In genomic region chr11:4543561-4543960, GRCh38 we compare ENCODE assay signal across 20 cellular contexts. TPM values are rescaled to one million over a fixed set of nuclear protein-coding genes. Genes with fewer than 3 reads are reported as not detected.
"Had no signal": no experiment of that assay in that cellular context is flagged by ENCODE, and none has a peak within 500 bp of the region (broad histone marks: within the 10 kb centered on the region; RNA-seq: fewer than 3 reads in every experiment).

No MANE protein-coding gene starts in this region.

- H3K27ac ChIP-seq: cardiac muscle cell, gastrocnemius medialis, heart left ventricle, parathyroid adenoma, thyroid gland had no signal

- ATAC-seq: activated CD8-positive, alpha-beta T cell treated with anti-CD3 and anti-CD28 coated beads for 36 hours; activated T-cell treated with anti-CD3 and anti-CD28 coated beads, Interleukin-2, amount 50 U/mL, for 4 hours; gastrocnemius medialis; heart left ventricle; left lobe of liver; naive thymus-derived CD8-positive, alpha-beta T cell; T-helper 17 cell; WTC11 had no signal

- H3K4me3 ChIP-seq: cardiac muscle cell, gastrocnemius medialis, heart left ventricle, thyroid gland had no signal

- H3K9ac ChIP-seq: parathyroid adenoma had no signal

- H3K9me3 ChIP-seq: gastrocnemius medialis, heart left ventricle, thyroid gland had no signal

- H2AFZ ChIP-seq: parathyroid adenoma had no signal

- H3K4me1 ChIP-seq: gastrocnemius medialis, heart left ventricle, parathyroid adenoma, thyroid gland had no signal

- H3K36me3 ChIP-seq: cardiac muscle cell, gastrocnemius medialis, heart left ventricle, thyroid gland had no signal

- DNase-seq: activated CD4-positive, alpha-beta T cell treated with anti-CD3 and anti-CD28 coated beads for 48 hours; activated CD8-positive, alpha-beta T cell treated with anti-CD3 and anti-CD28 coated beads for 36 hours; activated effector memory CD4-positive, alpha-beta T cell treated with Interleukin-2 at 50 U/mL for 16 hours; activated naive CD4-positive, alpha-beta T cell treated with anti-CD3 and anti-CD28 coated beads, Interleukin-2, amount 50 U/mL, for 16 hours; activated T-cell treated with anti-CD3 and anti-CD28 coated beads, Interleukin-2, amount 50 U/mL, for 4 hours; gastrocnemius medialis; heart left ventricle; naive thymus-derived CD8-positive, alpha-beta T cell; T-helper 17 cell; thyroid gland had no signal

- H3K27me3 ChIP-seq: gastrocnemius medialis, thyroid gland had no signal

- FAIRE-seq: astrocyte, islet of Langerhans had no signal

RNA-seq across cellular contexts. Expression of gene OR52M1, which starts 1.4 kb away (rescaled TPM):
- total RNA-seq: activated CD8-positive, alpha-beta T cell treated with anti-CD3 and anti-CD28 coated beads for 36 hours; activated T-cell treated with anti-CD3 and anti-CD28 coated beads, Interleukin-2, amount 50 U/mL, for 4 hours; astrocyte; cardiac muscle cell; fibroblast of lung; gastrocnemius medialis; heart left ventricle; left lobe of liver; mucosa of gallbladder; naive thymus-derived CD8-positive, alpha-beta T cell; T-helper 17 cell; thyroid gland; urinary bladder; WTC11 had no signal
- polyA plus RNA-seq: adipose tissue; cardiac muscle cell; fibroblast of lung; heart left ventricle; naive thymus-derived CD8-positive, alpha-beta T cell; urinary bladder had no signal

RNA-seq across cellular contexts. Expression of gene OR52I2, which starts 38.0 kb away (rescaled TPM):
- total RNA-seq: activated CD8-positive, alpha-beta T cell treated with anti-CD3 and anti-CD28 coated beads for 36 hours; activated T-cell treated with anti-CD3 and anti-CD28 coated beads, Interleukin-2, amount 50 U/mL, for 4 hours; astrocyte; cardiac muscle cell; fibroblast of lung; gastrocnemius medialis; heart left ventricle; left lobe of liver; mucosa of gallbladder; naive thymus-derived CD8-positive, alpha-beta T cell; T-helper 17 cell; thyroid gland; urinary bladder; WTC11 had no signal
- polyA plus RNA-seq: adipose tissue; fibroblast of lung; heart left ventricle; naive thymus-derived CD8-positive, alpha-beta T cell; urinary bladder had no signal

RNA-seq across cellular contexts. Expression of gene OR52I1, which starts 50.3 kb away (rescaled TPM):
- total RNA-seq: activated CD8-positive, alpha-beta T cell treated with anti-CD3 and anti-CD28 coated beads for 36 hours; activated T-cell treated with anti-CD3 and anti-CD28 coated beads, Interleukin-2, amount 50 U/mL, for 4 hours; astrocyte; cardiac muscle cell; fibroblast of lung; gastrocnemius medialis; heart left ventricle; left lobe of liver; mucosa of gallbladder; naive thymus-derived CD8-positive, alpha-beta T cell; T-helper 17 cell; thyroid gland; urinary bladder; WTC11 had no signal
- polyA plus RNA-seq: adipose tissue; fibroblast of lung; heart left ventricle; naive thymus-derived CD8-positive, alpha-beta T cell; urinary bladder had no signal
